12 cellular contexts compared by ENCODE assay signal in the genomic region with DNA sequence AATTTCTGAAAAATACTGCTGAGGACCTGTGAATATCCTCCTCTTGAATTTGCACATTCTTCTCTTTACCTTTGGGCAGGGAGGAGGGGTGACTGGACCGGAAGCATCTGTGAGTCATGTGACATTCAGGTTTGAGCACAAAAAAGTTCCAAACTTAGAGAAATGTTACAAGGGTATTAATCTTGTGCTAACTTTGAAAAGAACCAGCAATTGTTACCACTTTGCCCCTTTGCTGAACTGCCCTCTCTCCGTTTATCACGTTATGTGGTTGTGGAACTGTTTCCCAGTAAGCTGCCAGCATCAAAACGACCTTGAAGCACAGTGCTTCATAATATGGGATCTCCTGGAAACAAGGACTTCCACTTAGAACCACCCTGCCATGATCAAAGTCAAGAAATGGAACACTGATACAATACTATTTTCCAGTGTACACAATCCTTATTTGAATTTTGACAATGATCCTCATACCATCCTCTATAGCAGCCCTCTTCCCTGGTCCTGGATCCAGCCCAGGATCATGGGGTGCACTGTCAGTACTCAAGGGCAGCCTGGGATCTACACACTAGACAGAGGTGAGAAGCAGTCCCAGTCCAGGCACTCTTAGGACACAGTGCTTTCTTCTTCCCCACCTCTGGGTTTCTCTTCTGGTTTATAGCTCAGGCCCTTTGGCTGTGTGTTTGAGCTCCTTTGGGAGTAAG. TPM values are rescaled to one million over a fixed set of nuclear protein-coding genes. Genes with fewer than 3 reads are reported as not detected.
A peak's percentile ranks its signal among the peaks of the same experiment; 100 is the strongest.
DNase-seq lines count a peak whose midpoint lies in the region; ATAC-seq and TF ChIP-seq lines count a peak whose summit lies in the region.
"Had no signal": no experiment of that assay in that cellular context is flagged by ENCODE, and none has a peak within 500 bp of the region (broad histone marks: within the 10 kb centered on the region; RNA-seq: fewer than 3 reads in every experiment).

No MANE protein-coding gene starts in this region.

- peak overlapping the region; percentile 23 for H3K4me3 Mint-ChIP-seq in activated naive CD8-positive, alpha-beta T cell
- no peak overlapping the region for H3K4me3 Mint-ChIP-seq in activated naive CD8-positive, alpha-beta T cell treated with anti-CD3 and anti-CD28 coated beads for 36 hours
- H3K4me3 Mint-ChIP-seq in activated B cell treated with CpG ODN at 0.5 μM for 24 hours: peak overlapping the region; percentile 65
- H3K4me3 Mint-ChIP-seq in central memory CD8-positive, alpha-beta T cell: no peak overlapping the region
- peak overlapping the region in 1 of 2 donors; percentile 68 for H3K4me3 Mint-ChIP-seq in stimulated activated naive B cell treated with anti-CD40 and anti-IgM and Interleukin-4, amounts not matched to agents 10 μg/mL and 1 μg/mL and 100 μg/mL, for 72 hours

- CTCF ChIA-PET in activated B cell treated with CpG ODN at 0.5 μM for 24 hours (lab: Charles Lee): interaction anchor here (1.5 kb wide), 1 partner anchor 15 kb away, joined by 5 read pairs; the partner anchor contains the start of gene ATP5F1E

- H3K36me3 Mint-ChIP-seq in activated naive CD8-positive, alpha-beta T cell: no peaks in the 10 kb centered on the region
- H3K36me3 Mint-ChIP-seq in activated naive CD8-positive, alpha-beta T cell treated with anti-CD3 and anti-CD28 coated beads for 36 hours: no peaks in the 10 kb centered on the region
- peaks cover 7% of the 10 kb centered on the region for H3K36me3 Mint-ChIP-seq in activated B cell treated with CpG ODN at 0.5 μM for 24 hours (ENCODE audit: low read depth)
- peaks cover under 1% of the 10 kb centered on the region for H3K36me3 Mint-ChIP-seq in central memory CD8-positive, alpha-beta T cell (ENCODE audit: insufficient read depth)
- H3K36me3 Mint-ChIP-seq in stimulated activated naive B cell treated with anti-CD40 and anti-IgM and Interleukin-4, amounts not matched to agents 10 μg/mL and 1 μg/mL and 100 μg/mL, for 72 hours: peaks cover 18 to 26% of the 10 kb centered on the region in 2 donors

- H3K9me3 ChIP-seq in MG63 (no peaks in the 10 kb centered on the region), ascending aorta (no peaks in the 10 kb centered on the region)
- H3K9me3 ChIP-seq: thoracic aorta had no signal

- H3K27ac ChIP-seq in ascending aorta: no peak overlapping the region
- H3K27ac ChIP-seq: HL-60, thoracic aorta had no signal

- TF ChIP-seq CTCF in activated B cell treated with CpG ODN at 0.5 μM for 24 hours (IDR thresholded peaks at IDR 0.05) (no peak), ascending aorta (IDR thresholded peaks at IDR 0.05) (no peak)

- no peak overlapping the region for H3K27ac Mint-ChIP-seq in activated naive CD8-positive, alpha-beta T cell
- no peak overlapping the region for H3K27ac Mint-ChIP-seq in activated naive CD8-positive, alpha-beta T cell treated with anti-CD3 and anti-CD28 coated beads for 36 hours
- H3K27ac Mint-ChIP-seq in activated B cell treated with CpG ODN at 0.5 μM for 24 hours: peak overlapping the region; percentile 87
- peak overlapping the region; percentile 3 for H3K27ac Mint-ChIP-seq in central memory CD8-positive, alpha-beta T cell (ENCODE audit: low read depth)
- H3K27ac Mint-ChIP-seq in stimulated activated naive B cell treated with anti-CD40 and anti-IgM and Interleukin-4, amounts not matched to agents 10 μg/mL and 1 μg/mL and 100 μg/mL, for 72 hours: peak overlapping the region; percentile 65

- intact Hi-C loops in activated B cell treated with CpG ODN at 0.5 μM for 24 hours (cut with micrococcal nuclease) (loop anchor here (1.0 kb wide), 1 partner anchor 9 kb away; no protein-coding TSS in a partner anchor), ascending aorta (cut with DNase I) (no loop called here)

- H3K4me1 ChIP-seq in ascending aorta: no peaks in the 10 kb centered on the region

- H3K27me3 ChIP-seq in MG63 (no peaks in the 10 kb centered on the region), ascending aorta (no peaks in the 10 kb centered on the region)

- no peaks in the 10 kb centered on the region for H3K9me3 Mint-ChIP-seq in activated naive CD8-positive, alpha-beta T cell (ENCODE audit: low read depth)
- no peaks in the 10 kb centered on the region for H3K9me3 Mint-ChIP-seq in activated naive CD8-positive, alpha-beta T cell treated with anti-CD3 and anti-CD28 coated beads for 36 hours
- H3K9me3 Mint-ChIP-seq in activated B cell treated with CpG ODN at 0.5 μM for 24 hours: no peaks in the 10 kb centered on the region
- no peaks in the 10 kb centered on the region for H3K9me3 Mint-ChIP-seq in central memory CD8-positive, alpha-beta T cell
- no peaks in the 10 kb centered on the region for H3K9me3 Mint-ChIP-seq in stimulated activated naive B cell treated with anti-CD40 and anti-IgM and Interleukin-4, amounts not matched to agents 10 μg/mL and 1 μg/mL and 100 μg/mL, for 72 hours

- no peak overlapping the region for H3K4me3 ChIP-seq in MG63
- no peak overlapping the region for H3K4me3 ChIP-seq in ascending aorta
- H3K4me3 ChIP-seq: thoracic aorta had no signal

- POLR2A ChIA-PET in activated B cell treated with CpG ODN at 0.5 μM for 24 hours (lab: Charles Lee): interaction anchor here (0.6 to 5.7 kb wide), 6 partner anchors 9 to 127 kb away, joined by 3 to 51 read pairs (median 12); partner anchors contain the start of gene ATP5F1E

- no peaks in the 10 kb centered on the region for H3K27me3 Mint-ChIP-seq in activated naive CD8-positive, alpha-beta T cell
- H3K27me3 Mint-ChIP-seq in activated naive CD8-positive, alpha-beta T cell treated with anti-CD3 and anti-CD28 coated beads for 36 hours: no peaks in the 10 kb centered on the region
- no peaks in the 10 kb centered on the region for H3K27me3 Mint-ChIP-seq in activated B cell treated with CpG ODN at 0.5 μM for 24 hours
- no peaks in the 10 kb centered on the region for H3K27me3 Mint-ChIP-seq in central memory CD8-positive, alpha-beta T cell
- no peaks in the 10 kb centered on the region for H3K27me3 Mint-ChIP-seq in stimulated activated naive B cell treated with anti-CD40 and anti-IgM and Interleukin-4, amounts not matched to agents 10 μg/mL and 1 μg/mL and 100 μg/mL, for 72 hours

- ATAC-seq in activated B cell treated with CpG ODN at 0.5 μM for 24 hours (ENCODE audit: low read depth) (peak; percentile 80), GM21717 (IDR thresholded peaks at IDR 0.05; ENCODE audit: unreplicated experiment) (no peak)
- ATAC-seq in central memory CD8-positive, alpha-beta T cell (replicated peaks; ENCODE audit: extremely low read depth, poor library complexity, severe bottlenecking): no peak
- ATAC-seq in stimulated activated naive B cell treated with anti-CD40 and anti-IgM and Interleukin-4, amounts not matched to agents 10 μg/mL and 1 μg/mL and 100 μg/mL, for 72 hours (replicated peaks): peak; percentile 66 to 69
- ATAC-seq: left lobe of liver had no signal

- DNase-seq in activated naive CD8-positive, alpha-beta T cell treated with anti-CD3 and anti-CD28 coated beads for 36 hours: no peak
- no peak for DNase-seq in activated B cell treated with CpG ODN at 0.5 μM for 24 hours
- no peak for DNase-seq in central memory CD8-positive, alpha-beta T cell (ENCODE audit: low spot score in 2 of 2)
- no peak for DNase-seq in stimulated activated naive B cell treated with anti-CD40 and anti-IgM and Interleukin-4, amounts not matched to agents 10 μg/mL and 1 μg/mL and 100 μg/mL, for 72 hours
- DNase-seq in MG63: no peak
- DNase-seq in ascending aorta (ENCODE audit: low spot score in 2 of 2): no peak
- DNase-seq: NCI-H1417 had no signal

- H3K4me1 Mint-ChIP-seq in activated naive CD8-positive, alpha-beta T cell (ENCODE audit: low read depth): peaks cover 40% of the 10 kb centered on the region
- peaks cover 28% of the 10 kb centered on the region for H3K4me1 Mint-ChIP-seq in activated naive CD8-positive, alpha-beta T cell treated with anti-CD3 and anti-CD28 coated beads for 36 hours
- H3K4me1 Mint-ChIP-seq in activated B cell treated with CpG ODN at 0.5 μM for 24 hours: peaks cover 35% of the 10 kb centered on the region
- H3K4me1 Mint-ChIP-seq in central memory CD8-positive, alpha-beta T cell: peaks cover 39% of the 10 kb centered on the region
- H3K4me1 Mint-ChIP-seq in stimulated activated naive B cell treated with anti-CD40 and anti-IgM and Interleukin-4, amounts not matched to agents 10 μg/mL and 1 μg/mL and 100 μg/mL, for 72 hours: peaks cover 40 to 57% of the 10 kb centered on the region in 2 donors

- H3K36me3 ChIP-seq in MG63 (no peaks in the 10 kb centered on the region; the same call in 1 of the 2 replicates), ascending aorta (peaks cover 0 to 4% of the 10 kb centered on the region in 2 donors)
- H3K36me3 ChIP-seq: thoracic aorta had no signal

RNA-seq across cellular contexts. Expression of gene TUBB1, which starts 2.3 kb away (rescaled TPM):
- not detected for total RNA-seq in activated naive CD8-positive, alpha-beta T cell treated with anti-CD3 and anti-CD28 coated beads for 36 hours
- total RNA-seq in activated B cell treated with CpG ODN at 0.5 μM for 24 hours: 0.05 and 0.09 TPM in 2 replicates
- not detected in 2 replicates for total RNA-seq in MG63 (2014; rRNA removed; shearing (Covaris generic); ENCODE audit: low replicate concordance)
- not detected for total RNA-seq in ascending aorta

RNA-seq across cellular contexts. Expression of gene CTSZ, which starts 9.9 kb away (rescaled TPM):
- 10 to 100 TPM; 24.6 to 25.4 TPM for total RNA-seq in activated naive CD8-positive, alpha-beta T cell treated with anti-CD3 and anti-CD28 coated beads for 36 hours
- 262 and 278 TPM in 2 replicates for total RNA-seq in activated B cell treated with CpG ODN at 0.5 μM for 24 hours
- 445 and 487 TPM in 2 replicates for total RNA-seq in MG63 (2014; rRNA removed; shearing (Covaris generic); ENCODE audit: low replicate concordance)
- 342 TPM for total RNA-seq in ascending aorta

RNA-seq across cellular contexts. Expression of gene ATP5F1E, which starts 15.2 kb away (rescaled TPM):
- 10 to 100 TPM; 83.0 to 84.4 TPM for total RNA-seq in activated naive CD8-positive, alpha-beta T cell treated with anti-CD3 and anti-CD28 coated beads for 36 hours
- 84.0 and 86.1 TPM in 2 replicates for total RNA-seq in activated B cell treated with CpG ODN at 0.5 μM for 24 hours
- 32.4 and 44.2 TPM in 2 replicates for total RNA-seq in MG63 (2014; rRNA removed; shearing (Covaris generic); ENCODE audit: low replicate concordance)
- total RNA-seq in ascending aorta: 12.7 TPM

RNA-seq across cellular contexts. Expression of gene PRELID3B, which starts 25.6 kb away (rescaled TPM):
- total RNA-seq in activated naive CD8-positive, alpha-beta T cell treated with anti-CD3 and anti-CD28 coated beads for 36 hours: 100 to 1,000 TPM; 131 to 143 TPM
- 54.2 and 58.4 TPM in 2 replicates for total RNA-seq in activated B cell treated with CpG ODN at 0.5 μM for 24 hours
- total RNA-seq in MG63 (2014; rRNA removed; shearing (Covaris generic); ENCODE audit: low replicate concordance): 177 and 205 TPM in 2 replicates
- total RNA-seq in ascending aorta: 13.4 TPM

RNA-seq across cellular contexts. Expression of gene NELFCD, which starts 35.9 kb away (rescaled TPM):
- 10 to 100 TPM; 84.1 to 91.2 TPM for total RNA-seq in activated naive CD8-positive, alpha-beta T cell treated with anti-CD3 and anti-CD28 coated beads for 36 hours
- 97.2 and 107 TPM in 2 replicates for total RNA-seq in activated B cell treated with CpG ODN at 0.5 μM for 24 hours
- total RNA-seq in MG63 (2014; rRNA removed; shearing (Covaris generic); ENCODE audit: low replicate concordance): 72.4 and 80.7 TPM in 2 replicates
- 20.8 TPM for total RNA-seq in ascending aorta

Comparison
In these comparisons a context has a peak if more than half of its experiments do, and no peak if none do; other contexts are left out.
1. H3K4me3 Mint-ChIP-seq: peak in activated naive CD8-positive, alpha-beta T cell (single experiment) and activated B cell treated with CpG ODN at 0.5 μM for 24 hours (single experiment); none in activated naive CD8-positive, alpha-beta T cell treated with anti-CD3 and anti-CD28 coated beads for 36 hours (single experiment) and central memory CD8-positive, alpha-beta T cell (single experiment).
2. H3K27ac Mint-ChIP-seq: peak in activated B cell treated with CpG ODN at 0.5 μM for 24 hours (single experiment), central memory CD8-positive, alpha-beta T cell (single experiment) and stimulated activated naive B cell treated with anti-CD40 and anti-IgM and Interleukin-4, amounts not matched to agents 10 μg/mL and 1 μg/mL and 100 μg/mL, for 72 hours (single experiment); none in activated naive CD8-positive, alpha-beta T cell (single experiment) and activated naive CD8-positive, alpha-beta T cell treated with anti-CD3 and anti-CD28 coated beads for 36 hours (single experiment).
3. ATAC-seq: peak in activated B cell treated with CpG ODN at 0.5 μM for 24 hours (single experiment) and stimulated activated naive B cell treated with anti-CD40 and anti-IgM and Interleukin-4, amounts not matched to agents 10 μg/mL and 1 μg/mL and 100 μg/mL, for 72 hours (2 of 2); none in central memory CD8-positive, alpha-beta T cell (single experiment) and GM21717 (single experiment).